ENCODE assay signal across 21 cellular contexts in genomic region chr17:42494673-42495072, GRCh38. TPM values are rescaled to one million over a fixed set of nuclear protein-coding genes. Genes with fewer than 3 reads are reported as not detected.
A peak's percentile ranks its signal among the peaks of the same experiment; 100 is the strongest.
DNase-seq lines count a peak whose midpoint lies in the region; ATAC-seq, FAIRE-seq and TF ChIP-seq lines count a peak whose summit lies in the region.
"Had no signal": no experiment of that assay in that cellular context is flagged by ENCODE, and none has a peak within 500 bp of the region (broad histone marks: within the 10 kb centered on the region; RNA-seq: fewer than 3 reads in every experiment).

No MANE protein-coding gene starts in this region.

- FAIRE-seq in endothelial cell of umbilical vein (lab: Jason Lieb, UNC) = no peak
- FAIRE-seq: GM18507 had no signal

- H3K4me3 ChIP-seq in BLaER1 treated with 17β-estradiol and CSF1 and Interleukin-3, amounts not matched to agents 10 nM and 100 nM = no peak overlapping the region
- H3K4me3 ChIP-seq in OCI-LY7 (ENCODE audit: low read depth, low read length, poor library complexity, severe bottlenecking) (no peak overlapping the region), endothelial cell of umbilical vein (replicated peaks in 1 of 3; ENCODE audit: insufficient read depth in 1 of 3, low read depth in 1 of 3, low read length in 3 of 3) (no peak overlapping the region), thyroid gland (replicated peaks in 1 of 3) (no peak overlapping the region)
- H3K4me3 ChIP-seq: A549, HAP-1, MG63, SJCRH30 had no signal

- ATAC-seq in HG02885 (IDR thresholded peaks at IDR 0.05; ENCODE audit: poor library complexity, unreplicated experiment) (no peak), GM21360 (IDR thresholded peaks at IDR 0.05; ENCODE audit: unreplicated experiment) (no peak)
- ATAC-seq: A549, PC-3, SK-N-SH treated with all-trans-retinoic acid at 6 μM for 48 hours had no signal

- peaks cover 15 to 34% (median 23%) of the 10 kb centered on the region in 10 experiments for H3K4me1 ChIP-seq in BLaER1 treated with 17β-estradiol and CSF1 and Interleukin-3, amounts not matched to agents 10 nM and 100 nM
- no peaks in the 10 kb centered on the region for H3K4me1 ChIP-seq in OCI-LY7 (ENCODE audit: insufficient read depth, low read length, poor library complexity, severe bottlenecking)
- H3K4me1 ChIP-seq in endothelial cell of umbilical vein (ENCODE audit: control insufficient read depth, extremely low read depth, insufficient read depth, low read length) = peaks cover 4% of the 10 kb centered on the region
- H3K4me1 ChIP-seq in thyroid gland = peaks cover 9 to 11% of the 10 kb centered on the region in 2 donors
- H3K4me1 ChIP-seq: A549, HAP-1, SJCRH30 had no signal

- TF ChIP-seq POLR2A in endothelial cell of umbilical vein (IDR thresholded peaks at IDR 0.05; ENCODE audit: low read depth, low read length) (no peak), thyroid gland (IDR thresholded peaks at IDR 0.05) (no peak)

- H4K20me1 ChIP-seq in BLaER1 treated with 17β-estradiol and CSF1 and Interleukin-3, amounts not matched to agents 10 nM and 100 nM = peaks cover 0 to 100% (median 0%) of the 10 kb centered on the region in 11 experiments; a peak in 6 of 22 replicates
- no peaks in the 10 kb centered on the region for H4K20me1 ChIP-seq in OCI-LY7 (ENCODE audit: insufficient read depth, low read length)
- no peaks in the 10 kb centered on the region for H4K20me1 ChIP-seq in endothelial cell of umbilical vein (replicated peaks; ENCODE audit: control insufficient read depth, extremely low read depth, insufficient read depth, low read length)

- 0 out of 22 replicates have a peak overlapping the region, but pooled peaks of 2 of the 11 experiments have one; percentile 0 to 16 for H3K9ac ChIP-seq in BLaER1 treated with 17β-estradiol and CSF1 and Interleukin-3, amounts not matched to agents 10 nM and 100 nM
- H3K9ac ChIP-seq in endothelial cell of umbilical vein (replicated peaks; ENCODE audit: extremely low read depth, insufficient read depth, low read length) = no peak overlapping the region

- no peaks in the 10 kb centered on the region for H3K9me2 ChIP-seq in OCI-LY7 (ENCODE audit: insufficient read depth, low read length)

- no peaks in the 10 kb centered on the region for H3K9me3 ChIP-seq in BLaER1 treated with 17β-estradiol and CSF1 and Interleukin-3, amounts not matched to agents 10 nM and 100 nM (replicated peaks in 1 of 11)
- no peaks in the 10 kb centered on the region for H3K9me3 ChIP-seq in OCI-LY7 (ENCODE audit: low read length)
- no peaks in the 10 kb centered on the region for H3K9me3 ChIP-seq in endothelial cell of umbilical vein (replicated peaks; ENCODE audit: control insufficient read depth, insufficient read depth, low read length)
- H3K9me3 ChIP-seq in thyroid gland = no peaks in the 10 kb centered on the region
- H3K9me3 ChIP-seq: A549, HAP-1, MG63, SJCRH30 had no signal

- no peak overlapping the region for H3K27ac ChIP-seq in BLaER1 treated with 17β-estradiol and CSF1 and Interleukin-3, amounts not matched to agents 10 nM and 100 nM
- H3K27ac ChIP-seq in OCI-LY7 (ENCODE audit: low read depth, low read length, poor library complexity, severe bottlenecking) (no peak overlapping the region), endothelial cell of umbilical vein (ENCODE audit: insufficient read depth, low read depth, low read length) (no peak overlapping the region), thyroid gland (peak overlapping the region in 2 of 3 donors; percentile 44 to 63)
- H3K27ac ChIP-seq: A549, SJCRH30 had no signal

- POLR2A ChIA-PET in OCI-LY7 (lab: Charles Lee) = no interaction called here
- POLR2A ChIA-PET in endothelial cell of umbilical vein (lab: Charles Lee) = interaction anchor here (0.7 kb wide), 1 partner anchor 48 kb away, joined by 7 read pairs; no protein-coding TSS in a partner anchor

- intact Hi-C loops in OCI-LY7 (cut with micrococcal nuclease; ENCODE audit: unreplicated experiment) (no loop called here), endothelial cell of umbilical vein (cut with micrococcal nuclease) (no loop called here), thyroid gland (cut with DNase I) (no loop called here)

- H2AFZ ChIP-seq in OCI-LY7 (ENCODE audit: low read length) (no peak overlapping the region), endothelial cell of umbilical vein (ENCODE audit: low read depth, low read length) (peak overlapping the region; percentile 7)

- H3K9me1 ChIP-seq in endothelial cell of umbilical vein (replicated peaks; ENCODE audit: control insufficient read depth, extremely low read depth, insufficient read depth, low read length) = no peaks in the 10 kb centered on the region

- dilution Hi-C loops in endothelial cell of umbilical vein (cut with MboI; ENCODE audit: extremely low pct_ligation_motif_present, low sequenced_read_pairs) = no loop called here

- WGBS in thyroid gland, 2 donors = 78 to 79% methylated on average over 4 of the region's 4 CpGs

- CTCF ChIA-PET in OCI-LY7 (lab: Charles Lee; ENCODE audit: unreplicated experiment) (no interaction called here), endothelial cell of umbilical vein (lab: Charles Lee) (interaction anchor here (0.8 to 3.6 kb wide), 11 partner anchors 12 to 313 kb away, joined by 3 to 12 read pairs (median 3); partner anchors contain the start of genes KCNH4 and STAT3)

- H3K36me3 ChIP-seq in BLaER1 treated with 17β-estradiol and CSF1 and Interleukin-3, amounts not matched to agents 10 nM and 100 nM = peaks cover 0 to 100% (median 0%) of the 10 kb centered on the region in 11 experiments; a peak in 10 of 22 replicates
- H3K36me3 ChIP-seq in OCI-LY7 (ENCODE audit: insufficient read depth, low read length) = peaks cover 57% of the 10 kb centered on the region
- H3K36me3 ChIP-seq in endothelial cell of umbilical vein (ENCODE audit: control insufficient read depth in 2 of 2, extremely low read depth in 1 of 2, insufficient read depth in 2 of 2, low read length in 2 of 2) = peaks cover 6 to 8% of the 10 kb centered on the region in 2 experiments
- peaks cover 24 to 74% of the 10 kb centered on the region in 2 donors for H3K36me3 ChIP-seq in thyroid gland

- peak overlapping the region in 10 of 11 experiments; percentile 37 to 87 (median 79); a peak in 19 of 22 replicates for H3K4me2 ChIP-seq in BLaER1 treated with 17β-estradiol and CSF1 and Interleukin-3, amounts not matched to agents 10 nM and 100 nM
- H3K4me2 ChIP-seq in OCI-LY7 (ENCODE audit: low read length) = no peak overlapping the region
- no peak overlapping the region for H3K4me2 ChIP-seq in endothelial cell of umbilical vein (ENCODE audit: insufficient read depth, low read length)
- H3K4me2 ChIP-seq: A549 had no signal

- TSS peak; percentile 55 for BruUV-seq in OCI-LY7 (replicated peaks; lab: Mats Ljungman, UMichigan)
- no TSS peak for BruUV-seq in endothelial cell of umbilical vein (replicated peaks; lab: Mats Ljungman, UMichigan)

- H3K79me2 ChIP-seq in OCI-LY7 (ENCODE audit: insufficient read depth, low read depth, low read length) (no peaks in the 10 kb centered on the region), endothelial cell of umbilical vein (ENCODE audit: control insufficient read depth, insufficient read depth, low read length) (no peaks in the 10 kb centered on the region)

- DNase-seq in OCI-LY7 (ENCODE audit: low spot score) (no peak), endothelial cell of umbilical vein (ENCODE audit: low read depth, low spot score) (no peak), thyroid gland (no peak), SHP77 (lab: John Stamatoyannopoulos, UW) (no peak)
- DNase-seq: GOT3, MG63, NCI-H1105 treated with DMSO at 0.1 percent for 48 hours, NCI-H146, NCI-H1930, NCI-H2107, NCI-H524, NCI-H774, PC-3, SJCRH30 had no signal

- H3K27me3 ChIP-seq in BLaER1 treated with 17β-estradiol and CSF1 and Interleukin-3, amounts not matched to agents 10 nM and 100 nM = no peaks in the 10 kb centered on the region
- no peaks in the 10 kb centered on the region for H3K27me3 ChIP-seq in endothelial cell of umbilical vein (ENCODE audit: control insufficient read depth in 2 of 2, insufficient read depth in 2 of 2, low read length in 2 of 2)
- no peaks in the 10 kb centered on the region for H3K27me3 ChIP-seq in thyroid gland
- H3K27me3 ChIP-seq: MG63, SJCRH30 had no signal

- no peak for TF ChIP-seq CTCF in OCI-LY7 (conservative IDR thresholded peaks at IDR 0.05; ENCODE audit: low read length)
- TF ChIP-seq CTCF in endothelial cell of umbilical vein (IDR thresholded peaks at IDR 0.05; ENCODE audit: extremely low read depth in 1 of 2, insufficient read depth in 1 of 2, low read depth in 1 of 2, low read length in 2 of 2) = no peak
- no peak for TF ChIP-seq CTCF in thyroid gland (IDR thresholded peaks at IDR 0.05)

RNA-seq across cellular contexts. Expression of gene ATP6V0A1, which starts 36.0 kb away (rescaled TPM):
- 19.8 and 27.2 TPM in 2 replicates for total RNA-seq in OCI-LY7 (2014; rRNA removed; shearing (Covaris generic))
- total RNA-seq in OCI-LY7 (2022) (33.4 and 46.9 TPM in 2 replicates), endothelial cell of umbilical vein (36.4 and 37.3 TPM in 2 replicates), thyroid gland (100 to 1,000 TPM in 2 of 4 donors, 10 to 100 TPM in 2; 75.5 to 195 (median 121) TPM)
- 49.2 and 55.9 TPM in 2 replicates for polyA plus RNA-seq in endothelial cell of umbilical vein
- 23.8 and 26.4 TPM in 2 replicates for polyA plus RNA-seq in endothelial cell of umbilical vein (2011; cell fraction: cytosol; rRNA removed)
- 112 and 129 TPM in 2 replicates for polyA plus RNA-seq in endothelial cell of umbilical vein (2011; cell fraction: nucleus; rRNA removed)
- polyA plus RNA-seq in endothelial cell of umbilical vein (2012) = 27.7 and 32.3 TPM in 2 replicates
- polyA minus RNA-seq in endothelial cell of umbilical vein = 106 and 151 TPM in 2 replicates
- 19.3 TPM for polyA minus RNA-seq in endothelial cell of umbilical vein (2011; cell fraction: cytosol; rRNA and poly(A)+ RNA removed)
- 70.8 and 102 TPM in 2 replicates for polyA minus RNA-seq in endothelial cell of umbilical vein (2011; cell fraction: nucleus; rRNA and poly(A)+ RNA removed)

RNA-seq across cellular contexts. Expression of gene NAGLU, which starts 41.4 kb away (rescaled TPM):
- 25.3 and 37.6 TPM in 2 replicates for total RNA-seq in OCI-LY7 (2014; rRNA removed; shearing (Covaris generic))
- total RNA-seq in OCI-LY7 (2022) (42.8 and 46.6 TPM in 2 replicates), endothelial cell of umbilical vein (40.2 and 50.2 TPM in 2 replicates), thyroid gland (100 to 1,000 TPM in 2 of 4 donors, 10 to 100 TPM in 2; 56.7 to 140 (median 101) TPM)
- 54.2 and 66.8 TPM in 2 replicates for polyA plus RNA-seq in endothelial cell of umbilical vein
- 22.6 and 31.6 TPM in 2 replicates for polyA plus RNA-seq in endothelial cell of umbilical vein (2011; cell fraction: cytosol; rRNA removed)
- 70.4 and 73.2 TPM in 2 replicates for polyA plus RNA-seq in endothelial cell of umbilical vein (2011; cell fraction: nucleus; rRNA removed)
- 23.1 and 31.3 TPM in 2 replicates for polyA plus RNA-seq in endothelial cell of umbilical vein (2012)
- polyA minus RNA-seq in endothelial cell of umbilical vein = 21.5 and 21.8 TPM in 2 replicates
- 7.8 TPM for polyA minus RNA-seq in endothelial cell of umbilical vein (2011; cell fraction: cytosol; rRNA and poly(A)+ RNA removed)
- 22.9 and 30.1 TPM in 2 replicates for polyA minus RNA-seq in endothelial cell of umbilical vein (2011; cell fraction: nucleus; rRNA and poly(A)+ RNA removed)

RNA-seq across cellular contexts. Expression of gene HSD17B1, which starts 58.0 kb away (rescaled TPM):
- 1.1 and 2.5 TPM in 2 replicates for total RNA-seq in OCI-LY7 (2014; rRNA removed; shearing (Covaris generic))
- total RNA-seq in OCI-LY7 (2022) (2.1 and 2.2 TPM in 2 replicates), endothelial cell of umbilical vein (0.62 and 1.0 TPM in 2 replicates), thyroid gland (1 to 10 TPM in 2 of 4 donors, under 1 TPM in 2; 0.21 to 4.1 (median 1.3) TPM)
- polyA plus RNA-seq in endothelial cell of umbilical vein = 0.22 and 0.41 TPM in 2 replicates
- polyA plus RNA-seq in endothelial cell of umbilical vein (2011; cell fraction: cytosol; rRNA removed) = 0.05 and 0.20 TPM in 2 replicates
- 0.59 and 0.63 TPM in 2 replicates for polyA plus RNA-seq in endothelial cell of umbilical vein (2011; cell fraction: nucleus; rRNA removed)
- polyA plus RNA-seq in endothelial cell of umbilical vein (2012) = 1.0 and 1.2 TPM in 2 replicates
- polyA minus RNA-seq in endothelial cell of umbilical vein = 0.17 and 0.19 TPM in 2 replicates
- 1.0 TPM for polyA minus RNA-seq in endothelial cell of umbilical vein (2011; cell fraction: cytosol; rRNA and poly(A)+ RNA removed)
- polyA minus RNA-seq in endothelial cell of umbilical vein (2011; cell fraction: nucleus; rRNA and poly(A)+ RNA removed) = 0.43 and 0.77 TPM in 2 replicates

Comparison
In these comparisons a context has a peak if more than half of its experiments do, and no peak if none do; other contexts are left out.
1. H3K27ac ChIP-seq: peak in thyroid gland (2 of 3); none in BLaER1 treated with 17β-estradiol and CSF1 and Interleukin-3, amounts not matched to agents 10 nM and 100 nM (0 of 11), OCI-LY7 (single experiment) and endothelial cell of umbilical vein (single experiment).
2. H3K4me2 ChIP-seq: peak in BLaER1 treated with 17β-estradiol and CSF1 and Interleukin-3, amounts not matched to agents 10 nM and 100 nM (10 of 11); none in OCI-LY7 (single experiment) and endothelial cell of umbilical vein (single experiment).